9 cellular contexts compared by ENCODE assay signal in genomic region chr10:35643976-35644799, GRCh38. TPM values are rescaled to one million over a fixed set of nuclear protein-coding genes. Genes with fewer than 3 reads are reported as not detected.
DNase-seq lines count a peak whose midpoint lies in the region; ATAC-seq, FAIRE-seq and TF ChIP-seq lines count a peak whose summit lies in the region.
"Had no signal": no experiment of that assay in that cellular context is flagged by ENCODE, and none has a peak within 500 bp of the region (broad histone marks: within the 10 kb centered on the region; RNA-seq: fewer than 3 reads in every experiment).

No MANE protein-coding gene starts in this region.

- TF ChIP-seq RAD21 in HepG2 (CRISPR knock-in tag; IDR thresholded peaks at IDR 0.05) = no peak

- H3K27ac ChIP-seq in HepG2 (ENCODE audit: extremely low read length, insufficient read depth, low read length) (no peak overlapping the region), tibial nerve (peak overlapping the region; percentile 60 to 92 (median 76))

- TF ChIP-seq EP300 in HepG2 (IDR thresholded peaks at IDR 0.05; ENCODE audit: low read depth in 2 of 2, low read length in 2 of 2) (no peak), HepG2 (CRISPR knock-in tag; IDR thresholded peaks at IDR 0.05; ENCODE audit: borderline replicate concordance) (no peak), tibial nerve (IDR thresholded peaks at IDR 0.05) (no peak)

- in situ Hi-C loops in astrocyte of the cerebellum (cut with HindIII; ENCODE audit: low sequenced_read_pairs) = no loop called here
- in situ Hi-C loops in HepG2 (cut with HindIII; ENCODE audit: extremely low pct_ligation_motif_present, low pct_unique_long_range_greater_than_20kb) = loop anchor here (10.0 kb wide), 1 partner anchor 141 kb away; no protein-coding TSS in a partner anchor

- no peaks in the 10 kb centered on the region for H3K9me3 Mint-ChIP-seq in activated naive CD4-positive, alpha-beta T cell treated with anti-CD3 and anti-CD28 coated beads, Interleukin-2, amount 10 ng/mL, durations not matched to agents 7 days and 5 days

- no peak for FAIRE-seq in HepG2 (lab: Jason Lieb, UNC)
- FAIRE-seq: TTC549 had no signal

- peak overlapping the region; percentile 60 for H3K4me3 Mint-ChIP-seq in activated naive CD4-positive, alpha-beta T cell treated with anti-CD3 and anti-CD28 coated beads, Interleukin-2, amount 10 ng/mL, durations not matched to agents 7 days and 5 days

- peaks cover 20% of the 10 kb centered on the region for H3K4me1 ChIP-seq in HepG2 (ENCODE audit: insufficient read depth, low read length)
- H3K4me1 ChIP-seq in tibial nerve = peaks cover 0 to 29% (median 8%) of the 10 kb centered on the region in 4 donors

- H3K79me2 ChIP-seq in HepG2 (ENCODE audit: insufficient read depth, low read length) = no peaks in the 10 kb centered on the region

- WGBS in HepG2 (ENCODE audit: low lambda C conversion rate) = 11% methylated on average over 16 of the region's 16 CpGs
- WGBS in tibial nerve, 2 donors = 6 to 13% methylated on average over 16 of the region's 16 CpGs

- intact Hi-C loops in HepG2 (cut with micrococcal nuclease; ENCODE audit: unreplicated experiment) = loop anchor here (2.0 to 5.0 kb wide), 2 partner anchors 43 to 137 kb away; no protein-coding TSS in a partner anchor

- H3K36me3 ChIP-seq in HepG2 (replicated peaks in 1 of 2; ENCODE audit: control insufficient read depth in 1 of 2, insufficient read depth in 2 of 2, low read length in 2 of 2) (no peaks in the 10 kb centered on the region), tibial nerve (no peaks in the 10 kb centered on the region)

- H3K4me1 Mint-ChIP-seq in activated naive CD4-positive, alpha-beta T cell treated with anti-CD3 and anti-CD28 coated beads, Interleukin-2, amount 10 ng/mL, durations not matched to agents 7 days and 5 days = peaks cover 34% of the 10 kb centered on the region

- no peak overlapping the region for H3K4me2 ChIP-seq in HepG2 (ENCODE audit: low read depth, low read length)

- no TSS peak for BruUV-seq in HepG2 (replicated peaks; lab: Mats Ljungman, UMichigan)

- H3K27ac Mint-ChIP-seq in activated naive CD4-positive, alpha-beta T cell treated with anti-CD3 and anti-CD28 coated beads, Interleukin-2, amount 10 ng/mL, durations not matched to agents 7 days and 5 days = no peak overlapping the region

- no peak overlapping the region for H2AFZ ChIP-seq in HepG2 (ENCODE audit: low read length)

- TF ChIP-seq CTCF in astrocyte of the cerebellum (IDR thresholded peaks at IDR 0.05; ENCODE audit: low read depth, low read length, missing control alignments) = no peak
- TF ChIP-seq CTCF in HepG2 (CRISPR knock-in tag; IDR thresholded peaks at IDR 0.05) = no peak
- no peak for TF ChIP-seq CTCF in tibial nerve (IDR thresholded peaks at IDR 0.05)

- H3K36me3 Mint-ChIP-seq in activated naive CD4-positive, alpha-beta T cell treated with anti-CD3 and anti-CD28 coated beads, Interleukin-2, amount 10 ng/mL, durations not matched to agents 7 days and 5 days = no peaks in the 10 kb centered on the region

- H3K4me3 ChIP-seq in astrocyte of the cerebellum (ENCODE audit: low read depth, low read length) (peak overlapping the region; percentile 67), HepG2 (replicated peaks in 1 of 3; ENCODE audit: insufficient read depth in 1 of 3, low read depth in 2 of 3, low read length in 3 of 3) (no peak overlapping the region), tibial nerve (peak overlapping the region; percentile 74 to 95 (median 86))

- TF ChIP-seq POLR2A in HepG2 (IDR thresholded peaks at IDR 0.05; ENCODE audit: insufficient read depth in 1 of 2, low read depth in 2 of 2, low read length in 2 of 2) = no peak
- no peak for TF ChIP-seq POLR2A in tibial nerve (IDR thresholded peaks at IDR 0.05)

- ATAC-seq in HepG2 = no peak
- no peak for ATAC-seq in HG03378 (IDR thresholded peaks at IDR 0.05; ENCODE audit: unreplicated experiment)
- no peak for ATAC-seq in GM18519 (IDR thresholded peaks at IDR 0.05; ENCODE audit: low FRiP score, unreplicated experiment)

- H3K9ac ChIP-seq in HepG2 (ENCODE audit: insufficient read depth, low read depth, low read length) = no peak overlapping the region

- peaks cover 6 to 30% of the 10 kb centered on the region in 2 experiments for H3K27me3 ChIP-seq in HepG2 (ENCODE audit: control insufficient read depth in 1 of 2, insufficient read depth in 2 of 2, low read length in 2 of 2)
- no peaks in the 10 kb centered on the region for H3K27me3 ChIP-seq in tibial nerve

- POLR2A ChIA-PET in HepG2 (lab: Yijun Ruan, JAX) = no interaction called here

- CTCF ChIA-PET in activated naive CD4-positive, alpha-beta T cell treated with anti-CD3 and anti-CD28 coated beads, Interleukin-2, amount 10 ng/mL, durations not matched to agents 7 days and 5 days (lab: Charles Lee) = interaction anchor here (0.8 to 1.5 kb wide), 2 partner anchors 9 to 523 kb away, joined by 3 read pairs; no protein-coding TSS in a partner anchor
- CTCF ChIA-PET in HepG2 (lab: Yijun Ruan, JAX; ENCODE audit: low intra/inter-chr PET ratio, low total read pairs) = no interaction called here

- H4K20me1 ChIP-seq in HepG2 (ENCODE audit: insufficient read depth, low read length) = no peaks in the 10 kb centered on the region

- DNase-seq in activated naive CD4-positive, alpha-beta T cell treated with anti-CD3 and anti-CD28 coated beads, Interleukin-2, amount 10 ng/mL, durations not matched to agents 7 days and 5 days = no peak
- no peak for DNase-seq in activated naive CD4-positive, alpha-beta T cell (lab: John Stamatoyannopoulos, UW)
- DNase-seq in astrocyte of the cerebellum (ENCODE audit: low read depth) (no peak), HepG2 (ENCODE audit: low spot score) (no peak), tibial nerve (ENCODE audit: low spot score in 2 of 2) (no peak), hepatic stellate cell (ENCODE audit: low spot score) (no peak)

- H3K27me3 Mint-ChIP-seq in activated naive CD4-positive, alpha-beta T cell treated with anti-CD3 and anti-CD28 coated beads, Interleukin-2, amount 10 ng/mL, durations not matched to agents 7 days and 5 days = peaks cover 75% of the 10 kb centered on the region

- H3K9me3 ChIP-seq in HepG2 (ENCODE audit: low read length) = no peaks in the 10 kb centered on the region
- peaks cover 0 to 7% (median 0%) of the 10 kb centered on the region in 4 donors for H3K9me3 ChIP-seq in tibial nerve

TF ChIP-seq in HepG2, 621 proteins besides CTCF, POLR2A, EP300 and RAD21 (continues in another document):
- TF ChIP-seq MEF2D (CRISPR knock-in tag; IDR thresholded peaks at IDR 0.05) = no peak
- TF ChIP-seq MAFF (IDR thresholded peaks at IDR 0.05; ENCODE audit: low read depth, low read length) = peak; percentile 99
- no peak for TF ChIP-seq CHCHD3 (CRISPR knock-in tag; IDR thresholded peaks at IDR 0.05)

RNA-seq across cellular contexts. Expression of gene FZD8, which starts 2.1 kb away (rescaled TPM):
- 0.07 TPM in 1 of 2 replicates, not detected in the other for total RNA-seq in HepG2 (2016; rRNA removed; fragmentation: Illumina TruSeq; extraction: Trizol)
- not detected in 2 replicates for total RNA-seq in HepG2 (2016; cell fraction: cytosol; rRNA removed; fragmentation: Illumina TruSeq; extraction: Trizol; ENCODE audit: low read depth)
- 0.09 TPM in 1 of 2 replicates, not detected in the other for total RNA-seq in HepG2 (2016; cell fraction: insoluble cytoplasmic fraction; rRNA removed; fragmentation: Illumina TruSeq; extraction: Trizol)
- total RNA-seq in HepG2 (2016; cell fraction: membrane; rRNA removed; fragmentation: Illumina TruSeq; extraction: Trizol) = 0.03 TPM in 2 replicates
- 0.09 and 0.16 TPM in 2 replicates for total RNA-seq in HepG2 (2016; cell fraction: nucleus; rRNA removed; fragmentation: Illumina TruSeq; extraction: Trizol)
- polyA plus RNA-seq in HepG2 (2011; rRNA removed) = 0.03 and 0.05 TPM in 2 replicates
- 0.01 TPM in 2 replicates for polyA plus RNA-seq in HepG2 (2011; cell fraction: cytosol; rRNA removed)
- 0.05 and 0.09 TPM in 2 replicates for polyA plus RNA-seq in HepG2 (2011; cell fraction: nucleus; rRNA removed)
- polyA plus RNA-seq in HepG2 (2012) = not detected in 2 replicates
- not detected in 2 replicates for polyA plus RNA-seq in HepG2 (2016; cell fraction: cytosol; fragmentation: Illumina TruSeq; extraction: Trizol; ENCODE audit: low read depth)
- polyA plus RNA-seq in HepG2 (2016; cell fraction: insoluble cytoplasmic fraction; fragmentation: Illumina TruSeq; extraction: Trizol; ENCODE audit: low read depth) = not detected in 2 replicates
- not detected in 2 replicates for polyA plus RNA-seq in HepG2 (2016; cell fraction: membrane; fragmentation: Illumina TruSeq; extraction: Trizol; ENCODE audit: low read depth)
- 0.21 TPM in 1 of 2 replicates, not detected in the other for polyA plus RNA-seq in HepG2 (2016; cell fraction: nucleus; fragmentation: Illumina TruSeq; extraction: Trizol; ENCODE audit: insufficient read depth, low read depth)
- 3.8 TPM in 1 of 2 replicates, not detected in the other for polyA minus RNA-seq in HepG2 (2011; rRNA and poly(A)+ RNA removed; ENCODE audit: low replicate concordance)
- 0.10 TPM in 1 of 2 replicates, not detected in the other for polyA minus RNA-seq in HepG2 (2011; cell fraction: cytosol; rRNA and poly(A)+ RNA removed)
- not detected in 2 replicates for polyA minus RNA-seq in HepG2 (2011; cell fraction: nucleus; rRNA and poly(A)+ RNA removed)
- 10 to 100 TPM in 3 of 4 donors, 1 to 10 TPM in 1; 9.2 to 16.5 (median 10.4) TPM for total RNA-seq in tibial nerve

RNA-seq across cellular contexts. Expression of gene GJD4, which starts 39.0 kb away (rescaled TPM):
- total RNA-seq in HepG2 (2016; rRNA removed; fragmentation: Illumina TruSeq; extraction: Trizol) (not detected in 2 replicates), tibial nerve (under 1 TPM in 1 of 4 donors, not detected in 3; 0.20 TPM)
- total RNA-seq in HepG2 (2016; cell fraction: cytosol; rRNA removed; fragmentation: Illumina TruSeq; extraction: Trizol; ENCODE audit: low read depth) = not detected in 2 replicates
- not detected in 2 replicates for total RNA-seq in HepG2 (2016; cell fraction: insoluble cytoplasmic fraction; rRNA removed; fragmentation: Illumina TruSeq; extraction: Trizol)
- not detected in 2 replicates for total RNA-seq in HepG2 (2016; cell fraction: membrane; rRNA removed; fragmentation: Illumina TruSeq; extraction: Trizol)
- total RNA-seq in HepG2 (2016; cell fraction: nucleus; rRNA removed; fragmentation: Illumina TruSeq; extraction: Trizol) = not detected in 2 replicates
- polyA plus RNA-seq in HepG2 (2011; rRNA removed) = not detected in 2 replicates
- not detected in 2 replicates for polyA plus RNA-seq in HepG2 (2011; cell fraction: cytosol; rRNA removed)
- not detected in 2 replicates for polyA plus RNA-seq in HepG2 (2011; cell fraction: nucleus; rRNA removed)
- polyA plus RNA-seq in HepG2 (2012) = not detected in 2 replicates
- not detected in 2 replicates for polyA plus RNA-seq in HepG2 (2016; cell fraction: cytosol; fragmentation: Illumina TruSeq; extraction: Trizol; ENCODE audit: low read depth)
- polyA plus RNA-seq in HepG2 (2016; cell fraction: insoluble cytoplasmic fraction; fragmentation: Illumina TruSeq; extraction: Trizol; ENCODE audit: low read depth) = not detected in 2 replicates
- polyA plus RNA-seq in HepG2 (2016; cell fraction: membrane; fragmentation: Illumina TruSeq; extraction: Trizol; ENCODE audit: low read depth) = not detected in 2 replicates
- not detected in 2 replicates for polyA plus RNA-seq in HepG2 (2016; cell fraction: nucleus; fragmentation: Illumina TruSeq; extraction: Trizol; ENCODE audit: insufficient read depth, low read depth)
- polyA minus RNA-seq in HepG2 (2011; rRNA and poly(A)+ RNA removed; ENCODE audit: low replicate concordance) = not detected in 2 replicates
- not detected in 2 replicates for polyA minus RNA-seq in HepG2 (2011; cell fraction: cytosol; rRNA and poly(A)+ RNA removed)
- not detected in 2 replicates for polyA minus RNA-seq in HepG2 (2011; cell fraction: nucleus; rRNA and poly(A)+ RNA removed)

Comparison
In these comparisons a context has a peak if more than half of its experiments do, and no peak if none do; other contexts are left out.
1. H3K4me3 ChIP-seq: peak in astrocyte of the cerebellum (single experiment) and tibial nerve (4 of 4); none in HepG2 (0 of 3).
2. RNA of gene FZD8, which starts 2.1 kb away (total RNA-seq): 9.2 to 16.5 TPM in tibial nerve; 0.03 to 0.16 TPM in HepG2; every median in the first group is over 4 times any median in the second.